Comparison of ENCODE assay signal across 1 cellular context in genomic region chr3:11583638-11584046, GRCh38.
TF ChIP-seq lines count a peak whose summit lies in the region.

No MANE protein-coding gene starts in this region.

TF ChIP-seq in GM23338, 12 proteins besides CTCF, POLR2A, EP300 and RAD21 (continued from another document):
- TF ChIP-seq EZH2 (IDR thresholded peaks at IDR 0.05; ENCODE audit: low read depth, unreplicated experiment) (no peak), STAT1 (IDR thresholded peaks at IDR 0.05; ENCODE audit: unreplicated experiment) (no peak), ZNF331 (CRISPR knock-in tag; IDR thresholded peaks at IDR 0.05; ENCODE audit: low read depth) (no peak)
